ENCODE assay signal across 7 cellular contexts in the genomic region with DNA sequence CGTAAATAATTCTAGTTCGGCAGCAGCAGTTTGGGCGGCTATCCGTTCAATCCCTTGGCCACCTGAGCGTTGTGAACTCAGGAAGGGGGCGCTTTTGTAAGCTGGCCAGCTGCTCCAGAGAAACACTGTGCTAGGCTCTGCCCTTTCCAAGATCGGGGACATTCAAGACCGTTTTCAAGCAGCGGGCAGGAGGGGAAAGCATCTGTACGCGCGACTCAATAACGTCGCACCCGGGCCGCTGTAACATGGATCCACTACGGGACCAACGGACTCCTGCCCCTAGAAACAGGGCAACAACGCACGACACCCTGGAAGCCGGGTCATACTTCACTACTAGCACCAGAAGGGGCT. TPM values are rescaled to one million over a fixed set of nuclear protein-coding genes. Genes with fewer than 3 reads are reported as not detected.
A peak's percentile ranks its signal among the peaks of the same experiment; 100 is the strongest.
DNase-seq lines count a peak whose midpoint lies in the region; ATAC-seq and TF ChIP-seq lines count a peak whose summit lies in the region.

No MANE protein-coding gene starts in this region.

- peak overlapping the region; percentile 62 to 81 for H3K27ac Mint-ChIP-seq in natural killer cell treated with Interleukin-12 subunit alpha and Interleukin-12 subunit beta and Interleukin-15 and Interleukin-18, amount 100 ng/mL, for 72 hours

- H3K27me3 Mint-ChIP-seq in natural killer cell treated with Interleukin-12 subunit alpha and Interleukin-12 subunit beta and Interleukin-15 and Interleukin-18, amount 100 ng/mL, for 72 hours, result no peaks in the 10 kb centered on the region

- no peaks in the 10 kb centered on the region for H3K9me3 Mint-ChIP-seq in natural killer cell treated with Interleukin-12 subunit alpha and Interleukin-12 subunit beta and Interleukin-15 and Interleukin-18, amount 100 ng/mL, for 72 hours

- DNase-seq in GM12864 (ENCODE audit: low read depth), result no peak
- no peak for DNase-seq in HFF-Myc (ENCODE audit: extremely low read depth, low read depth)
- DNase-seq in NCI-H748 (lab: John Stamatoyannopoulos, UW; ENCODE audit: unreplicated experiment), result peak; percentile 51
- DNase-seq in coronary artery (ENCODE audit: low spot score), result no peak
- no peak for DNase-seq in natural killer cell treated with Interleukin-12 subunit alpha and Interleukin-12 subunit beta and Interleukin-15 and Interleukin-18, amount 100 ng/mL, for 72 hours (ENCODE audit: low spot score)
- DNase-seq in COLO829 (ENCODE audit: low spot score), result no peak
- DNase-seq in stimulated activated naive CD4-positive, alpha-beta T cell treated with Interleukin-2 at 50 U/mL for 16 hours (lab: John Stamatoyannopoulos, UW), result no peak

- H3K27ac ChIP-seq in coronary artery, result no peak overlapping the region

- TF ChIP-seq CTCF in GM12864 (IDR thresholded peaks at IDR 0.05; ENCODE audit: low read depth, low read length, missing control alignments) (no peak), HFF-Myc (IDR thresholded peaks at IDR 0.05; ENCODE audit: low read depth, low read length, missing control alignments) (no peak), coronary artery (IDR thresholded peaks at IDR 0.05) (no peak)

- peaks cover 0 to 9% of the 10 kb centered on the region in 2 donors for H3K4me1 Mint-ChIP-seq in natural killer cell treated with Interleukin-12 subunit alpha and Interleukin-12 subunit beta and Interleukin-15 and Interleukin-18, amount 100 ng/mL, for 72 hours (ENCODE audit: low read depth in 2 of 2)

- no peak for ATAC-seq in natural killer cell treated with Interleukin-12 subunit alpha and Interleukin-12 subunit beta and Interleukin-15 and Interleukin-18, amount 100 ng/mL, for 72 hours

- peak overlapping the region; percentile 93 for H3K4me3 Mint-ChIP-seq in natural killer cell treated with Interleukin-12 subunit alpha and Interleukin-12 subunit beta and Interleukin-15 and Interleukin-18, amount 100 ng/mL, for 72 hours

- H3K4me3 ChIP-seq in GM12864 (ENCODE audit: low read depth, low read length) (peak overlapping the region; percentile 73), HFF-Myc (replicated peaks; ENCODE audit: low read depth, low read length) (peak overlapping the region; percentile 76), coronary artery (peak overlapping the region; percentile 76)

- H3K36me3 Mint-ChIP-seq in natural killer cell treated with Interleukin-12 subunit alpha and Interleukin-12 subunit beta and Interleukin-15 and Interleukin-18, amount 100 ng/mL, for 72 hours, result no peaks in the 10 kb centered on the region

RNA-seq across cellular contexts. Expression of gene TOP2A, which starts 0.5 kb away (rescaled TPM):
- 100 to 1,000 TPM in 1 of 2 donors, 10 to 100 TPM in 1; 96.7 to 116 TPM for total RNA-seq in natural killer cell treated with Interleukin-12 subunit alpha and Interleukin-12 subunit beta and Interleukin-15 and Interleukin-18, amount 100 ng/mL, for 72 hours

RNA-seq across cellular contexts. Expression of gene IGFBP4, which starts 26.0 kb away (rescaled TPM):
- total RNA-seq in natural killer cell treated with Interleukin-12 subunit alpha and Interleukin-12 subunit beta and Interleukin-15 and Interleukin-18, amount 100 ng/mL, for 72 hours, result under 1 TPM; 0.59 to 0.88 TPM

RNA-seq across cellular contexts. Expression of gene GJD3, which starts 52.7 kb away (rescaled TPM):
- not detected for total RNA-seq in natural killer cell treated with Interleukin-12 subunit alpha and Interleukin-12 subunit beta and Interleukin-15 and Interleukin-18, amount 100 ng/mL, for 72 hours
